In genomic region chr6:111848262-111848661, GRCh38 we compare ENCODE assay signal across 17 cellular contexts.
"Had no signal": no experiment of that assay in that cellular context is flagged by ENCODE, and none has a peak within 500 bp of the region (broad histone marks: within the 10 kb centered on the region; RNA-seq: fewer than 3 reads in every experiment).

No MANE protein-coding gene starts in this region.

- H3K9me3 Mint-ChIP-seq: memory B cell; naive thymus-derived CD4-positive, alpha-beta T cell; T-cell had no signal

- H3K27ac Mint-ChIP-seq: memory B cell had no signal

- ATAC-seq: esophagus mucosa; left lung; mucosa of descending colon; naive thymus-derived CD4-positive, alpha-beta T cell; T-cell had no signal

- H3K4me3 Mint-ChIP-seq: memory B cell had no signal

- H3K27me3 Mint-ChIP-seq: memory B cell; naive thymus-derived CD4-positive, alpha-beta T cell; T-cell had no signal

- DNase-seq: activated CD4-positive, CD25-positive, alpha-beta regulatory T cell treated with anti-CD3 and anti-CD28 coated beads, Interleukin-2, amount 50 U/mL, for 72 hours; activated CD8-positive, alpha-beta memory T cell treated with anti-CD3 and anti-CD28 coated beads for 24 hours; activated gamma-delta T cell; colonic mucosa; left lung; mucosa of descending colon; naive thymus-derived CD4-positive, alpha-beta T cell; retina; SK-N-SH; stimulated activated CD4-positive, alpha-beta T cell treated with anti-CD3 and anti-CD28 coated beads, Interleukin-15, amount 100 ng/mL, for 24 hours; stimulated activated CD4-positive, alpha-beta T cell treated with anti-CD3 and anti-CD28 coated beads, Interleukin-4, amount 100 ng/mL, for 1 hour; stimulated activated naive CD4-positive, alpha-beta T cell; T-cell; T1000; tibial artery had no signal
